ENCODE assay signal across 10 cellular contexts in the genomic region with DNA sequence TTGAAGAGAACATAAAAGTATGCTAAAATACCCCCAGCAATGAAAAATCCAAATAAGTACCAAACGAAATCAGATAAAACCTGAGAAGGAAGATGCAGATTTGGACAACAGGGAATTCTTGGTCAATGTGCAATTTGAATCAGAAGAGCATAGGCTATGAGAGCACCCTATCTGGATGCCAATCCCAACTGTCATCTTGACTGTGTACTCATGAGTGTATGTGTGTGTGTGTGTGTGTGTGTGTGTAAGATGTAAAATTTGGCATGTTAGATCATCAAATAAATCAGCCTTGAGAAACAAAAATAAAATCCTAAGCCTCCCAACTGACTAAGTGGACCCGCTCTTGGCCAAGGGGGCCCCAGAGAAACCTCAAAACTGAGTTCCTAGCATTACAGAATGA. TPM values are rescaled to one million over a fixed set of nuclear protein-coding genes. Genes with fewer than 3 reads are reported as not detected.
"Had no signal": no experiment of that assay in that cellular context is flagged by ENCODE, and none has a peak within 500 bp of the region (broad histone marks: within the 10 kb centered on the region; RNA-seq: fewer than 3 reads in every experiment).

No MANE protein-coding gene starts in this region.

- H3K27ac ChIP-seq: GM23248 had no signal

- H2AFZ ChIP-seq: GM23248 had no signal

- ATAC-seq: HCT116, HepG2 had no signal

- H3K4me3 ChIP-seq: GM23248, HAP-1 had no signal

- H3K4me1 ChIP-seq: HAP-1 had no signal

- H3K9ac ChIP-seq: GM23248 had no signal

- H3K9me3 ChIP-seq: HAP-1 had no signal

- DNase-seq: GM23248, GOT3, H7, HFFc6 had no signal

- H3K36me3 ChIP-seq: HAP-1 had no signal

RNA-seq across cellular contexts. Expression of a gene that starts 18.0 kb away (rescaled TPM):
- total RNA-seq: GM23248, H4, H7, HepG2, HFFc6, HT1080 had no signal
- polyA plus RNA-seq: GM23248, HepG2, IgD-negative memory B cell had no signal

RNA-seq across cellular contexts. Expression of a gene that starts 34.5 kb away (rescaled TPM):
- total RNA-seq: GM23248, H4, H7, HepG2, HFFc6, HT1080 had no signal
- polyA plus RNA-seq: GM23248, HepG2, IgD-negative memory B cell had no signal

RNA-seq across cellular contexts. Expression of a gene that starts 48.7 kb away (rescaled TPM):
- total RNA-seq: GM23248, H4, H7, HepG2, HFFc6 had no signal
- polyA plus RNA-seq: HepG2, IgD-negative memory B cell had no signal

RNA-seq across cellular contexts. Expression of a gene that starts 55.4 kb away (rescaled TPM):
- total RNA-seq: GM23248, H4, H7, HepG2, HFFc6, HT1080 had no signal
- polyA plus RNA-seq: GM23248, HepG2, IgD-negative memory B cell had no signal
